25 cellular contexts compared by ENCODE assay signal in the genomic region with DNA sequence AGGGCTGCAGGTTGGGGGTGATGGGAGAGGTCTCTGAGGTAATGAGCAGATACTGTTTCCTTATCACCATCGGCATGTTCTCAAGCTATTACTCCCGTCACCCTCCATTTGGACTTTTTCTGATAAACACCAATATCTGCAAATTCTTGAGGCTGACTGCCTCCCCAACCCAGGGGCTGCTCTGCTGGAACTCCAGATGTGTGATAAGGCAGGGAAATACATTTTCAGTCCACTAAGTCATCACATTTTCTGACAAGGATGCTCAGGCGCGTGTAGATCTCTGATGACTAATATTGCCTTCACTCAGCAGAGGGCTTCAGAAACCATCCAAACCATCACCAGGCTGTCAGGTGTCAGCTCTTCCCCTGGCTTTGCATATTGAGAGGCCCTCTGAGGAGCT.
"Had no signal": no experiment of that assay in that cellular context is flagged by ENCODE, and none has a peak within 500 bp of the region (broad histone marks: within the 10 kb centered on the region; RNA-seq: fewer than 3 reads in every experiment).

No MANE protein-coding gene starts in this region.

- DNase-seq: islet precursor cell; left ventricle myocardium inferior; midbrain; mucosa of descending colon; naive thymus-derived CD4-positive, alpha-beta T cell; nucleus accumbens; pancreas; retina; right cardiac atrium; stimulated activated CD4-positive, alpha-beta T cell treated with anti-CD3 and anti-CD28 coated beads, Interleukin-4, amount 100 ng/mL, for 24 hours; stimulated activated naive CD4-positive, alpha-beta T cell; thyroid gland; transverse colon; upper lobe of left lung had no signal

- H3K4me1 Mint-ChIP-seq: naive thymus-derived CD4-positive, alpha-beta T cell; neural crest cell; stimulated activated effector memory CD8-positive, alpha-beta T cell treated with anti-CD3 and anti-CD28 coated beads, Interleukin-12 subunit alpha, Interleukin-12 subunit beta, amount 100 ng/mL, for 72 hours had no signal

- H3K4me2 ChIP-seq: hepatocyte had no signal

- H3K9me3 Mint-ChIP-seq: natural killer cell treated with Interleukin-12 subunit alpha and Interleukin-12 subunit beta and Interleukin-15 and Interleukin-18, amount 100 ng/mL, for 72 hours; neural crest cell; stimulated activated effector memory CD8-positive, alpha-beta T cell treated with anti-CD3 and anti-CD28 coated beads, Interleukin-12 subunit alpha, Interleukin-12 subunit beta, amount 100 ng/mL, for 72 hours; stimulated activated naive CD8-positive, alpha-beta T cell treated with anti-CD3 and anti-CD28 coated beads, Interleukin-15, Interleukin-2, amounts not matched to agents 100 ng/mL and 50 ng/mL, for 24 hours had no signal

- H3K36me3 ChIP-seq: left ventricle myocardium inferior, pancreas, prostate gland, thyroid gland, transverse colon, upper lobe of left lung, vagina had no signal

- H3K36me3 Mint-ChIP-seq: naive thymus-derived CD4-positive, alpha-beta T cell; natural killer cell treated with Interleukin-12 subunit alpha and Interleukin-12 subunit beta and Interleukin-15 and Interleukin-18, amount 100 ng/mL, for 72 hours; stimulated activated effector memory CD8-positive, alpha-beta T cell treated with anti-CD3 and anti-CD28 coated beads, Interleukin-12 subunit alpha, Interleukin-12 subunit beta, amount 100 ng/mL, for 72 hours had no signal

- H3K9me3 ChIP-seq: mucosa of descending colon, pancreas, prostate gland, thyroid gland, transverse colon, vagina had no signal

- H3K79me2 ChIP-seq: hepatocyte had no signal

- ATAC-seq: mucosa of descending colon; naive thymus-derived CD4-positive, alpha-beta T cell; natural killer cell treated with Interleukin-12 subunit alpha and Interleukin-12 subunit beta and Interleukin-15 and Interleukin-18, amount 100 ng/mL, for 72 hours; pancreas; right cardiac atrium; sciatic nerve; stimulated activated effector memory CD8-positive, alpha-beta T cell treated with anti-CD3 and anti-CD28 coated beads, Interleukin-12 subunit alpha, Interleukin-12 subunit beta, amount 100 ng/mL, for 72 hours had no signal

- H3K27ac ChIP-seq: hepatocyte, left ventricle myocardium inferior, pancreas, prostate gland, skin epidermis, thyroid gland, transverse colon, upper lobe of left lung, vagina had no signal

- H3K27me3 ChIP-seq: thyroid gland, upper lobe of left lung, vagina had no signal

- FAIRE-seq: pancreas had no signal

- H3K4me3 Mint-ChIP-seq: memory B cell; naive thymus-derived CD4-positive, alpha-beta T cell; natural killer cell treated with Interleukin-12 subunit alpha and Interleukin-12 subunit beta and Interleukin-15 and Interleukin-18, amount 100 ng/mL, for 72 hours; neural crest cell; stimulated activated effector memory CD8-positive, alpha-beta T cell treated with anti-CD3 and anti-CD28 coated beads, Interleukin-12 subunit alpha, Interleukin-12 subunit beta, amount 100 ng/mL, for 72 hours; stimulated activated naive CD8-positive, alpha-beta T cell treated with anti-CD3 and anti-CD28 coated beads, Interleukin-15, Interleukin-2, amounts not matched to agents 100 ng/mL and 50 ng/mL, for 24 hours had no signal

- H3K27ac Mint-ChIP-seq: memory B cell; naive thymus-derived CD4-positive, alpha-beta T cell; natural killer cell treated with Interleukin-12 subunit alpha and Interleukin-12 subunit beta and Interleukin-15 and Interleukin-18, amount 100 ng/mL, for 72 hours; stimulated activated effector memory CD8-positive, alpha-beta T cell treated with anti-CD3 and anti-CD28 coated beads, Interleukin-12 subunit alpha, Interleukin-12 subunit beta, amount 100 ng/mL, for 72 hours; stimulated activated naive CD8-positive, alpha-beta T cell treated with anti-CD3 and anti-CD28 coated beads, Interleukin-15, Interleukin-2, amounts not matched to agents 100 ng/mL and 50 ng/mL, for 24 hours had no signal

- H3K4me1 ChIP-seq: left ventricle myocardium inferior, pancreas, prostate gland, thyroid gland, upper lobe of left lung, vagina had no signal

- H3K4me3 ChIP-seq: hepatocyte, left ventricle myocardium inferior, lung, mucosa of descending colon, pancreas, prostate gland, skin epidermis, thyroid gland, transverse colon, upper lobe of left lung, vagina had no signal

- H2AFZ ChIP-seq: hepatocyte had no signal
